ENCODE assay signal across 1 cellular context in the genomic region with DNA sequence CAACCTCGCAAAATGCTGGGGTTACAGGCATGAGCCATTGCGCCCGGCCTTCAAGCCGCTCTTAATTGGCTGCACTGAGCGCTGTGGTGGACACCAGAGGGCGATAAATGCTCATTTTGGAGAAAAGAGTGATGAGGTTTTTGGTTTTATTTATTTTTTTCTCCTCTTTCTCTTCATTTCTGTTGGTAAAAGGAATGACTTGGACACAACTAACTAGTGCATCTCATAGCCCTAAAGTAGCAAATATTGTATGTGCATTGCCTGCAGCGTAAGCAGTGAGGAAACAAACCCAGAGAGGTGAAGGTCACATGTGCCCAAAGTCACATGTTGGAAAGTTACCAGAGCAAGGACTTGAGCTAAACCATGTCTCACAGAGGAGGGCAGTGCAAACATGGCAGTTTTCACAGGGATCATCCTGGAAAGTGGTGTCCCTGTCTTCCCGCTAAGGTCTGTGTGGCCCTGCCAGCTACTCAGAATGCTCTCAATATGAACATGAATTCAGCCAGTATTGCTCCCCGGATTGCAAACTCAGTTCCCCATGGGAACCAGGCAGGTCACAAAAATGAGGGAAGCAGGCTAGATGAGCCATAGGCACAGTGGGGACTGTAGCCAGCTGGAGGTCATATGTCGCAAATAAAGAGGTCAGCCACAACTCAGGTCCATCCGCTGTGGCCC.
TF ChIP-seq lines count a peak whose summit lies in the region.

No MANE protein-coding gene starts in this region.

TF ChIP-seq in K562, 482 proteins besides CTCF, POLR2A, EP300 and RAD21 (continued from another document and continues in another):
- TF ChIP-seq, protein P1, sequence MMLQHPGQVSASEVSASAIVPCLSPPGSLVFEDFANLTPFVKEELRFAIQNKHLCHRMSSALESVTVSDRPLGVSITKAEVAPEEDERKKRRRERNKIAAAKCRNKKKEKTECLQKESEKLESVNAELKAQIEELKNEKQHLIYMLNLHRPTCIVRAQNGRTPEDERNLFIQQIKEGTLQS (IDR thresholded peaks at IDR 0.05) = no peak
- TF ChIP-seq, protein P1 (CRISPR knock-in tag; conservative IDR thresholded peaks at IDR 0.05) = no peak
- 0 out of 2 replicates have a peak, but pooled peaks have one; percentile 36 for TF ChIP-seq ZNF583 (CRISPR knock-in tag; IDR thresholded peaks at IDR 0.05)
- no peak for TF ChIP-seq GTF2A2 (tag; IDR thresholded peaks at IDR 0.05)
- TF ChIP-seq MCM7 (IDR thresholded peaks at IDR 0.05) = no peak
- TF ChIP-seq CTBP1 (IDR thresholded peaks at IDR 0.05; ENCODE audit: borderline replicate concordance) = no peak
- no peak for TF ChIP-seq ZNF140 (CRISPR knock-in tag; IDR thresholded peaks at IDR 0.05)
- TF ChIP-seq PHF20 (IDR thresholded peaks at IDR 0.05; ENCODE audit: partially characterized antibody) = peak; percentile 47
- TF ChIP-seq SOX6 (IDR thresholded peaks at IDR 0.05) = no peak
- no peak for TF ChIP-seq ZNF217 (CRISPR knock-in tag; IDR thresholded peaks at IDR 0.05)
- TF ChIP-seq SAFB2 (IDR thresholded peaks at IDR 0.05; ENCODE audit: borderline replicate concordance, low read depth, low read length, severe bottlenecking) = no peak
- TF ChIP-seq BACH1 (tag; IDR thresholded peaks at IDR 0.05) = no peak
- no peak for TF ChIP-seq HCFC1 (IDR thresholded peaks at IDR 0.05; ENCODE audit: low read depth, low read length)
- TF ChIP-seq TFAM (CRISPR knock-in tag; conservative IDR thresholded peaks at IDR 0.05) = no peak
- no peak for TF ChIP-seq ZNF445 (CRISPR knock-in tag; IDR thresholded peaks at IDR 0.05; ENCODE audit: low read depth)
- TF ChIP-seq HSF4 (CRISPR knock-in tag; IDR thresholded peaks at IDR 0.05; ENCODE audit: borderline replicate concordance) = no peak
- TF ChIP-seq CHCHD3 (CRISPR knock-in tag; IDR thresholded peaks at IDR 0.05) = no peak
- no peak for TF ChIP-seq HNRNPL (IDR thresholded peaks at IDR 0.05; ENCODE audit: low read depth, low read length)
- no peak for TF ChIP-seq NR3C1 (CRISPR knock-in tag; IDR thresholded peaks at IDR 0.05)
- TF ChIP-seq SRSF9 (IDR thresholded peaks at IDR 0.05; ENCODE audit: borderline replicate concordance, low read depth, low read length) = no peak
- TF ChIP-seq TAF7 (tag; IDR thresholded peaks at IDR 0.05) = no peak
- no peak for TF ChIP-seq SIN3A (IDR thresholded peaks at IDR 0.05; ENCODE audit: borderline replicate concordance in 2 of 2, control insufficient read depth in 1 of 2, low read depth in 2 of 2, low read length in 2 of 2)
- no peak for TF ChIP-seq ZNF3 (CRISPR knock-in tag; IDR thresholded peaks at IDR 0.05)
- no peak for TF ChIP-seq ELF4 (CRISPR knock-in tag; IDR thresholded peaks at IDR 0.05)
- TF ChIP-seq ESRRB (CRISPR knock-in tag; IDR thresholded peaks at IDR 0.05; ENCODE audit: borderline replicate concordance) = no peak
- no peak for TF ChIP-seq ZFP36 (IDR thresholded peaks at IDR 0.05; ENCODE audit: low read depth, low read length, partially characterized antibody)
- no peak for TF ChIP-seq GABPB2 (CRISPR knock-in tag; conservative IDR thresholded peaks at IDR 0.05)
- no peak for TF ChIP-seq GABPA (tag; conservative IDR thresholded peaks at IDR 0.05; ENCODE audit: low read depth)
- no peak for TF ChIP-seq KAT7 (CRISPR knock-in tag; IDR thresholded peaks at IDR 0.05; ENCODE audit: borderline replicate concordance)
- no peak for TF ChIP-seq JUND (IDR thresholded peaks at IDR 0.05; ENCODE audit: borderline replicate concordance, low read depth, low read length)
- TF ChIP-seq JUND (tag; IDR thresholded peaks at IDR 0.05; ENCODE audit: borderline replicate concordance, low read depth, low read length) = no peak; the same call in 2 of the 3 replicates
- TF ChIP-seq, protein P2, sequence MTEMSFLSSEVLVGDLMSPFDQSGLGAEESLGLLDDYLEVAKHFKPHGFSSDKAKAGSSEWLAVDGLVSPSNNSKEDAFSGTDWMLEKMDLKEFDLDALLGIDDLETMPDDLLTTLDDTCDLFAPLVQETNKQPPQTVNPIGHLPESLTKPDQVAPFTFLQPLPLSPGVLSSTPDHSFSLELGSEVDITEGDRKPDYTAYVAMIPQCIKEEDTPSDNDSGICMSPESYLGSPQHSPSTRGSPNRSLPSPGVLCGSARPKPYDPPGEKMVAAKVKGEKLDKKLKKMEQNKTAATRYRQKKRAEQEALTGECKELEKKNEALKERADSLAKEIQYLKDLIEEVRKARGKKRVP (CRISPR knock-in tag; IDR thresholded peaks at IDR 0.05) = no peak
- no peak for TF ChIP-seq KDM1A (IDR thresholded peaks at IDR 0.05)
- TF ChIP-seq ELF2 (CRISPR knock-in tag; IDR thresholded peaks at IDR 0.05) = no peak
- TF ChIP-seq PTRF (tag; IDR thresholded peaks at IDR 0.05) = no peak
- TF ChIP-seq CC2D1A (IDR thresholded peaks at IDR 0.05) = peak; percentile 86
- no peak for TF ChIP-seq GATAD2B (IDR thresholded peaks at IDR 0.05; ENCODE audit: borderline replicate concordance)
- no peak for TF ChIP-seq MEF2D (tag; conservative IDR thresholded peaks at IDR 0.05; ENCODE audit: low read depth)
- TF ChIP-seq ZNF263 (CRISPR knock-in tag; IDR thresholded peaks at IDR 0.05; ENCODE audit: borderline replicate concordance) = no peak
- no peak for TF ChIP-seq ZBTB7A (IDR thresholded peaks at IDR 0.05; ENCODE audit: borderline replicate concordance, control insufficient read depth, low read depth, low read length)
- no peak for TF ChIP-seq NFIX (CRISPR knock-in tag; IDR thresholded peaks at IDR 0.05; ENCODE audit: low read depth)
- no peak for TF ChIP-seq U2AF1 (optimal IDR thresholded peaks at IDR 0.05; ENCODE audit: low read depth, low read length)
- no peak for TF ChIP-seq ZNF695 (CRISPR knock-in tag; IDR thresholded peaks at IDR 0.05)
- TF ChIP-seq ATF1 (CRISPR knock-in tag; IDR thresholded peaks at IDR 0.05) = no peak
- TF ChIP-seq ATF1 (tag; IDR thresholded peaks at IDR 0.05) = 0 out of 2 replicates have a peak, but pooled peaks have one; percentile 10
- TF ChIP-seq, protein P3, sequence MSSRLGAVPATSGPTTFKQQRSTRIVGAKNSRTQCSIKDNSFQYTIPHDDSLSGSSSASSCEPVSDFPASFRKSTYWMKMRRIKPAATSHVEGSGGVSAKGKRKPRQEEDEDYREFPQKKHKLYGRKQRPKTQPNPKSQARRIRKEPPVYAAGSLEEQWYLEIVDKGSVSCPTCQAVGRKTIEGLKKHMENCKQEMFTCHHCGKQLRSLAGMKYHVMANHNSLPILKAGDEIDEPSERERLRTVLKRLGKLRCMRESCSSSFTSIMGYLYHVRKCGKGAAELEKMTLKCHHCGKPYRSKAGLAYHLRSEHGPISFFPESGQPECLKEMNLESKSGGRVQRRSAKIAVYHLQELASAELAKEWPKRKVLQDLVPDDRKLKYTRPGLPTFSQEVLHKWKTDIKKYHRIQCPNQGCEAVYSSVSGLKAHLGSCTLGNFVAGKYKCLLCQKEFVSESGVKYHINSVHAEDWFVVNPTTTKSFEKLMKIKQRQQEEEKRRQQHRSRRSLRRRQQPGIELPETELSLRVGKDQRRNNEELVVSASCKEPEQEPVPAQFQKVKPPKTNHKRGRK (tag; IDR thresholded peaks at IDR 0.05) = no peak
- no peak for TF ChIP-seq FOXK1 (CRISPR knock-in tag; IDR thresholded peaks at IDR 0.05; ENCODE audit: borderline replicate concordance)
- TF ChIP-seq, protein P4, sequence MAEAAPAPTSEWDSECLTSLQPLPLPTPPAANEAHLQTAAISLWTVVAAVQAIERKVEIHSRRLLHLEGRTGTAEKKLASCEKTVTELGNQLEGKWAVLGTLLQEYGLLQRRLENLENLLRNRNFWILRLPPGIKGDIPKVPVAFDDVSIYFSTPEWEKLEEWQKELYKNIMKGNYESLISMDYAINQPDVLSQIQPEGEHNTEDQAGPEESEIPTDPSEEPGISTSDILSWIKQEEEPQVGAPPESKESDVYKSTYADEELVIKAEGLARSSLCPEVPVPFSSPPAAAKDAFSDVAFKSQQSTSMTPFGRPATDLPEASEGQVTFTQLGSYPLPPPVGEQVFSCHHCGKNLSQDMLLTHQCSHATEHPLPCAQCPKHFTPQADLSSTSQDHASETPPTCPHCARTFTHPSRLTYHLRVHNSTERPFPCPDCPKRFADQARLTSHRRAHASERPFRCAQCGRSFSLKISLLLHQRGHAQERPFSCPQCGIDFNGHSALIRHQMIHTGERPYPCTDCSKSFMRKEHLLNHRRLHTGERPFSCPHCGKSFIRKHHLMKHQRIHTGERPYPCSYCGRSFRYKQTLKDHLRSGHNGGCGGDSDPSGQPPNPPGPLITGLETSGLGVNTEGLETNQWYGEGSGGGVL (CRISPR knock-in tag; IDR thresholded peaks at IDR 0.05) = no peak
- TF ChIP-seq FOXA3 (CRISPR knock-in tag; conservative IDR thresholded peaks at IDR 0.05 in 1 of 2, IDR thresholded peaks at IDR 0.05 in 1 of 2) = no peak; a peak in 1 of 4 replicates
- no peak for TF ChIP-seq PCBP1 (IDR thresholded peaks at IDR 0.05; ENCODE audit: low read depth, low read length, poor library complexity, severe bottlenecking)
- TF ChIP-seq FOXP1 (CRISPR knock-in tag; IDR thresholded peaks at IDR 0.05) = no peak
- no peak for TF ChIP-seq SRSF7 (optimal IDR thresholded peaks at IDR 0.05; ENCODE audit: low read depth, low read length)
- TF ChIP-seq PRPF4 (IDR thresholded peaks at IDR 0.05; ENCODE audit: insufficient read depth, low read depth, low read length, poor library complexity, severe bottlenecking) = no peak
- TF ChIP-seq SMC3 (conservative IDR thresholded peaks at IDR 0.05; ENCODE audit: insufficient read depth, low read depth, low read length) = peak; percentile 82
- TF ChIP-seq ATF7 (IDR thresholded peaks at IDR 0.05) = peak; percentile 26; the same call in 1 of the 2 replicates
- no peak for TF ChIP-seq CBFB (CRISPR knock-in tag; IDR thresholded peaks at IDR 0.05)
- no peak for TF ChIP-seq NCOA2 (IDR thresholded peaks at IDR 0.05; ENCODE audit: partially characterized antibody in 2 of 2)
- no peak for TF ChIP-seq ESRRA (IDR thresholded peaks at IDR 0.05; ENCODE audit: borderline replicate concordance, low read depth)
- no peak for TF ChIP-seq GATAD2A (IDR thresholded peaks at IDR 0.05)
- no peak for TF ChIP-seq NFE2 (IDR thresholded peaks at IDR 0.05; ENCODE audit: low read depth)
- TF ChIP-seq BRD4 (IDR thresholded peaks at IDR 0.05) = no peak
- TF ChIP-seq ETV5 (CRISPR knock-in tag; IDR thresholded peaks at IDR 0.05; ENCODE audit: low read depth) = no peak
- peak; percentile 27 for TF ChIP-seq TBP (optimal IDR thresholded peaks at IDR 0.05; ENCODE audit: low read depth, low read length)
- TF ChIP-seq ZNF431 (CRISPR knock-in tag; IDR thresholded peaks at IDR 0.05) = no peak
- no peak for TF ChIP-seq HNRNPH1 (optimal IDR thresholded peaks at IDR 0.05; ENCODE audit: low read depth, low read length)
- TF ChIP-seq MCM3 (IDR thresholded peaks at IDR 0.05) = no peak
- TF ChIP-seq, protein P5, sequence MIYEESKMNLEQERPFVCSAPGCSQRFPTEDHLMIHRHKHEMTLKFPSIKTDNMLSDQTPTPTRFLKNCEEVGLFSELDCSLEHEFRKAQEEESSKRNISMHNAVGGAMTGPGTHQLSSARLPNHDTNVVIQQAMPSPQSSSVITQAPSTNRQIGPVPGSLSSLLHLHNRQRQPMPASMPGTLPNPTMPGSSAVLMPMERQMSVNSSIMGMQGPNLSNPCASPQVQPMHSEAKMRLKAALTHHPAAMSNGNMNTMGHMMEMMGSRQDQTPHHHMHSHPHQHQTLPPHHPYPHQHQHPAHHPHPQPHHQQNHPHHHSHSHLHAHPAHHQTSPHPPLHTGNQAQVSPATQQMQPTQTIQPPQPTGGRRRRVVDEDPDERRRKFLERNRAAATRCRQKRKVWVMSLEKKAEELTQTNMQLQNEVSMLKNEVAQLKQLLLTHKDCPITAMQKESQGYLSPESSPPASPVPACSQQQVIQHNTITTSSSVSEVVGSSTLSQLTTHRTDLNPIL (CRISPR knock-in tag; IDR thresholded peaks at IDR 0.05) = no peak
- 0 out of 4 replicates have a peak, but pooled peaks of 1 of the 2 experiments have one; percentile 47 for TF ChIP-seq FOXK2 (conservative IDR thresholded peaks at IDR 0.05 in 1 of 2, IDR thresholded peaks at IDR 0.05 in 1 of 2; ENCODE audit: low read depth in 2 of 2)
- no peak for TF ChIP-seq PML (IDR thresholded peaks at IDR 0.05; ENCODE audit: low read length)
- TF ChIP-seq, protein P6, sequence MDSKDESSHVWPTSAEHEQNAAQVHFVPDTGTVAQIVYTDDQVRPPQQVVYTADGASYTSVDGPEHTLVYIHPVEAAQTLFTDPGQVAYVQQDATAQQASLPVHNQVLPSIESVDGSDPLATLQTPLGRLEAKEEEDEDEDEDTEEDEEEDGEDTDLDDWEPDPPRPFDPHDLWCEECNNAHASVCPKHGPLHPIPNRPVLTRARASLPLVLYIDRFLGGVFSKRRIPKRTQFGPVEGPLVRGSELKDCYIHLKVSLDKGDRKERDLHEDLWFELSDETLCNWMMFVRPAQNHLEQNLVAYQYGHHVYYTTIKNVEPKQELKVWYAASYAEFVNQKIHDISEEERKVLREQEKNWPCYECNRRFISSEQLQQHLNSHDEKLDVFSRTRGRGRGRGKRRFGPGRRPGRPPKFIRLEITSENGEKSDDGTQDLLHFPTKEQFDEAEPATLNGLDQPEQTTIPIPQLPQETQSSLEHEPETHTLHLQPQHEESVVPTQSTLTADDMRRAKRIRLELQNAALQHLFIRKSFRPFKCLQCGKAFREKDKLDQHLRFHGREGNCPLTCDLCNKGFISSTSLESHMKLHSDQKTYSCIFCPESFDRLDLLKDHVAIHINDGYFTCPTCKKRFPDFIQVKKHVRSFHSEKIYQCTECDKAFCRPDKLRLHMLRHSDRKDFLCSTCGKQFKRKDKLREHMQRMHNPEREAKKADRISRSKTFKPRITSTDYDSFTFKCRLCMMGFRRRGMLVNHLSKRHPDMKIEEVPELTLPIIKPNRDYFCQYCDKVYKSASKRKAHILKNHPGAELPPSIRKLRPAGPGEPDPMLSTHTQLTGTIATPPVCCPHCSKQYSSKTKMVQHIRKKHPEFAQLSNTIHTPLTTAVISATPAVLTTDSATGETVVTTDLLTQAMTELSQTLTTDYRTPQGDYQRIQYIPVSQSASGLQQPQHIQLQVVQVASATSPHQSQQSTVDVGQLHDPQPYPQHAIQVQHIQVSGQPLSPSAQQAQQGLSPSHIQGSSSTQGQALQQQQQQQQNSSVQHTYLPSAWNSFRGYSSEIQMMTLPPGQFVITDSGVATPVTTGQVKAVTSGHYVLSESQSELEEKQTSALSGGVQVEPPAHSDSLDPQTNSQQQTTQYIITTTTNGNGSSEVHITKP (IDR thresholded peaks at IDR 0.05; ENCODE audit: partially characterized antibody) = peak; percentile 66
- TF ChIP-seq, protein P7, sequence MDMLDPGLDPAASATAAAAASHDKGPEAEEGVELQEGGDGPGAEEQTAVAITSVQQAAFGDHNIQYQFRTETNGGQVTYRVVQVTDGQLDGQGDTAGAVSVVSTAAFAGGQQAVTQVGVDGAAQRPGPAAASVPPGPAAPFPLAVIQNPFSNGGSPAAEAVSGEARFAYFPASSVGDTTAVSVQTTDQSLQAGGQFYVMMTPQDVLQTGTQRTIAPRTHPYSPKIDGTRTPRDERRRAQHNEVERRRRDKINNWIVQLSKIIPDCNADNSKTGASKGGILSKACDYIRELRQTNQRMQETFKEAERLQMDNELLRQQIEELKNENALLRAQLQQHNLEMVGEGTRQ (CRISPR knock-in tag; IDR thresholded peaks at IDR 0.05) = peak; percentile 72
- no peak for TF ChIP-seq ZNF384 (IDR thresholded peaks at IDR 0.05; ENCODE audit: low read depth, low read length)
- TF ChIP-seq NR4A1 (CRISPR knock-in tag; IDR thresholded peaks at IDR 0.05) = no peak
- TF ChIP-seq NR4A1 (tag; IDR thresholded peaks at IDR 0.05) = 0 out of 2 replicates have a peak, but pooled peaks have one; percentile 33
